ENCODE assay signal across 33 cellular contexts in the genomic region with DNA sequence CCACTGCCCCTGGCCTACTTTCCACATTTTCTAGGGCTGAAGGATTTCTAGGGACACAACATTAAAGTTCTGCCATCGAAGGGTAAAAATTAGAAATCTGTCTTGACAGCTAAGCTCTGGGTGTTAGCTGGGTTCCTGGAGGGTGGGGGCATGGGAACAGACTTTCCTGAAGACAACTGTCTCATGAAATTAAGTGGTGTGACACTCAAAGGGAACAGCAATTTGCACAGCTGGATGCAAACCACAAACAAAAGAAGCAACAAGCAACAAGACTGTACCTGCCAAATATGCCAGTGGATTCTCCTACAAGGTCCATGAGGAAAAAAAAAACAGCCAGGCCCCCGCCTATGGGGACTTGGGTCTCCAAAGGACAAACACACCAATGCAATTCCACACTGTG. TPM values are rescaled to one million over a fixed set of nuclear protein-coding genes. Genes with fewer than 3 reads are reported as not detected.
"Had no signal": no experiment of that assay in that cellular context is flagged by ENCODE, and none has a peak within 500 bp of the region (broad histone marks: within the 10 kb centered on the region; RNA-seq: fewer than 3 reads in every experiment).

No MANE protein-coding gene starts in this region.

- H3K9me3 ChIP-seq: ascending aorta, MG63, SJCRH30 had no signal

- ATAC-seq: activated CD8-positive, alpha-beta T cell treated with anti-CD3 and anti-CD28 coated beads for 36 hours; activated T-cell treated with anti-CD3 and anti-CD28 coated beads, Interleukin-2, amount 50 U/mL, for 72 hours; activated T-helper 17 cell treated with anti-CD3 and anti-CD28 coated beads, Interleukin-2, amount 50 U/mL, for 72 hours; K562; Panc1 had no signal

- H3K27me3 Mint-ChIP-seq: activated naive CD8-positive, alpha-beta T cell treated with anti-CD3 and anti-CD28 coated beads for 36 hours had no signal

- H3K4me3 ChIP-seq: ascending aorta, cardiac muscle cell, K562, MG63, SJCRH30, SK-N-MC had no signal

- H3K4me1 Mint-ChIP-seq: activated CD4-positive, alpha-beta T cell treated with anti-CD3 and anti-CD28 coated beads, Interleukin-2, amount 10 ng/mL, durations not matched to agents 24 days and 14 days; activated naive CD8-positive, alpha-beta T cell treated with anti-CD3 and anti-CD28 coated beads for 36 hours; activated T-helper 17 cell treated with anti-CD3 and anti-CD28 coated beads, Interleukin-2, amount 50 U/mL, for 72 hours; central memory CD8-positive, alpha-beta T cell had no signal

- H3K27ac ChIP-seq: ascending aorta, cardiac muscle cell, SJCRH30, SK-N-MC, WERI-Rb-1 had no signal

- H3K4me1 ChIP-seq: ascending aorta, SJCRH30 had no signal

- H3K36me3 Mint-ChIP-seq: activated naive CD8-positive, alpha-beta T cell treated with anti-CD3 and anti-CD28 coated beads for 36 hours had no signal

- H3K36me3 ChIP-seq: ascending aorta, cardiac muscle cell, MG63, SJCRH30, WERI-Rb-1 had no signal

- H3K27ac Mint-ChIP-seq: activated CD4-positive, alpha-beta T cell treated with anti-CD3 and anti-CD28 coated beads, Interleukin-2, amount 10 ng/mL, durations not matched to agents 24 days and 14 days; activated CD8-positive, alpha-beta T cell treated with anti-CD3 and anti-CD28 coated beads for 36 hours; activated naive CD8-positive, alpha-beta T cell treated with anti-CD3 and anti-CD28 coated beads for 36 hours; activated T-cell treated with anti-CD3 and anti-CD28 coated beads, Interleukin-2, amount 50 U/mL, for 72 hours; activated T-helper 17 cell treated with anti-CD3 and anti-CD28 coated beads, Interleukin-2, amount 50 U/mL, for 72 hours had no signal

- H3K4me3 Mint-ChIP-seq: activated CD4-positive, alpha-beta T cell treated with anti-CD3 and anti-CD28 coated beads, Interleukin-2, amount 10 ng/mL, durations not matched to agents 24 days and 14 days; activated CD8-positive, alpha-beta T cell treated with anti-CD3 and anti-CD28 coated beads for 36 hours; activated naive CD8-positive, alpha-beta T cell treated with anti-CD3 and anti-CD28 coated beads for 36 hours; activated T-cell treated with anti-CD3 and anti-CD28 coated beads, Interleukin-2, amount 50 U/mL, for 72 hours; activated T-helper 17 cell treated with anti-CD3 and anti-CD28 coated beads, Interleukin-2, amount 50 U/mL, for 72 hours; central memory CD8-positive, alpha-beta T cell had no signal

- H3K9me3 Mint-ChIP-seq: activated naive CD8-positive, alpha-beta T cell treated with anti-CD3 and anti-CD28 coated beads for 36 hours; activated T-helper 17 cell treated with anti-CD3 and anti-CD28 coated beads, Interleukin-2, amount 50 U/mL, for 72 hours had no signal

- DNase-seq: activated CD4-positive, alpha-beta T cell treated with anti-CD3 and anti-CD28 coated beads, Interleukin-2, amount 10 ng/mL, durations not matched to agents 24 days and 14 days; activated CD4-positive, alpha-beta T cell treated with anti-CD3 and anti-CD28 coated beads, Interleukin-2, amount 50 U/mL, for 4 hours; activated CD8-positive, alpha-beta T cell treated with anti-CD3 and anti-CD28 coated beads for 36 hours; activated effector memory CD4-positive, alpha-beta T cell treated with anti-CD3 and anti-CD28 coated beads, Interleukin-2, amount 50 U/mL, for 16 hours; activated naive CD4-positive, alpha-beta T cell; activated naive CD4-positive, alpha-beta T cell treated with anti-CD3 and anti-CD28 coated beads, Interleukin-2, amount 50 U/mL, for 16 hours; activated naive CD8-positive, alpha-beta T cell treated with anti-CD3 and anti-CD28 coated beads for 36 hours; activated T-cell treated with anti-CD3 and anti-CD28 coated beads, Interleukin-2, amount 50 U/mL, for 1 hour; activated T-cell treated with anti-CD3 and anti-CD28 coated beads, Interleukin-2, amount 50 U/mL, for 72 hours; amniotic stem cell; Karpas-422; MG63; NCI-H1092; NCI-H1694; NCI-H2029 treated with DMSO at 0.1 percent for 48 hours; NCI-H2107; NCI-H2171; NCI-H510A; NCI-H526; SHP77; SJCRH30; T1000; WERI-Rb-1 had no signal

- H3K27me3 ChIP-seq: ascending aorta, MG63, SJCRH30 had no signal

RNA-seq across cellular contexts. Expression of a gene that starts 32.5 kb away (rescaled TPM):
- total RNA-seq: activated CD4-positive, alpha-beta T cell treated with anti-CD3 and anti-CD28 coated beads, Interleukin-2, amount 10 ng/mL, durations not matched to agents 24 days and 14 days; activated CD8-positive, alpha-beta memory T cell treated with anti-CD3 and anti-CD28 coated beads for 36 hours; activated CD8-positive, alpha-beta T cell treated with anti-CD3 and anti-CD28 coated beads for 36 hours; activated naive CD8-positive, alpha-beta T cell treated with anti-CD3 and anti-CD28 coated beads for 36 hours; activated T-cell treated with anti-CD3 and anti-CD28 coated beads, Interleukin-2, amount 50 U/mL, for 72 hours; activated T-helper 17 cell treated with anti-CD3 and anti-CD28 coated beads, Interleukin-2, amount 50 U/mL, for 72 hours; ascending aorta; SJCRH30; T-helper 1 cell treated with Interleukin-12 subunit alpha and Interleukin-12 subunit beta and Interleukin-4 antibody, amounts not matched to agents 30 ng/mL and 1 ng/mL, for 36 hours; T-helper 2 cell treated with Interferon-gamma antibody and Interleukin-4, amounts not matched to agents 100 ng/mL and 5 ng/mL, for 36 hours had no signal
